8 cellular contexts compared by ENCODE assay signal in genomic region chr1:147541672-147542548, GRCh38. TPM values are rescaled to one million over a fixed set of nuclear protein-coding genes. Genes with fewer than 3 reads are reported as not detected.
DNase-seq lines count a peak whose midpoint lies in the region; ATAC-seq, FAIRE-seq and TF ChIP-seq lines count a peak whose summit lies in the region.

No MANE protein-coding gene starts in this region.

- H3K4me2 ChIP-seq in smooth muscle cell: peak overlapping the region; percentile 97

- peaks cover 9% of the 10 kb centered on the region for H4K20me1 ChIP-seq in smooth muscle cell (ENCODE audit: low read depth)

- intact Hi-C loops in ascending aorta (cut with DNase I): loop anchor here (1.0 to 5.0 kb wide), 6 partner anchors 47 to 370 kb away; partner anchors contain the start of gene PRKAB2

- TF ChIP-seq CTCF in ascending aorta (IDR thresholded peaks at IDR 0.05) (no peak), smooth muscle cell (IDR thresholded peaks at IDR 0.05; ENCODE audit: borderline replicate concordance, insufficient read depth, poor library complexity, severe bottlenecking) (no peak)

- peak overlapping the region; percentile 97 for H3K9ac ChIP-seq in iPS-20b (ENCODE audit: low read depth, low read length)
- peak overlapping the region; percentile 93 for H3K9ac ChIP-seq in smooth muscle cell (ENCODE audit: low read depth)

- no peaks in the 10 kb centered on the region for H3K36me3 ChIP-seq in ascending aorta
- H3K36me3 ChIP-seq in iPS-20b (ENCODE audit: insufficient read depth, low read depth, low read length): no peaks in the 10 kb centered on the region
- H3K36me3 ChIP-seq in smooth muscle cell (ENCODE audit: low read depth): no peaks in the 10 kb centered on the region

- H3K4me1 ChIP-seq in ascending aorta (peaks cover 0 to 25% of the 10 kb centered on the region in 2 donors), iPS-20b (ENCODE audit: insufficient read depth, low read length) (peaks cover 45% of the 10 kb centered on the region; the same call in 1 of the 2 replicates), smooth muscle cell (ENCODE audit: low read depth) (peaks cover 49% of the 10 kb centered on the region)

- H3F3A ChIP-seq in smooth muscle cell (ENCODE audit: low read depth): peaks cover 19% of the 10 kb centered on the region

- H3K9me3 ChIP-seq in ascending aorta (no peaks in the 10 kb centered on the region), iPS-20b (ENCODE audit: insufficient read depth, low read depth, low read length) (no peaks in the 10 kb centered on the region), smooth muscle cell (replicated peaks; ENCODE audit: low read depth) (no peaks in the 10 kb centered on the region)

- H3K4me3 ChIP-seq in ascending aorta (peak overlapping the region; percentile 73), iPS-20b (ENCODE audit: low read length) (peak overlapping the region; percentile 97), smooth muscle cell (peak overlapping the region; percentile 77)

- 2% methylated on average over 27 of the region's 29 CpGs for WGBS in smooth muscle cell (ENCODE audit: low lambda C conversion rate)

- H3K79me2 ChIP-seq in smooth muscle cell (ENCODE audit: low read depth): peaks cover 24% of the 10 kb centered on the region

- peak overlapping the region; percentile 89 to 94 for H3K27ac ChIP-seq in ascending aorta
- peak overlapping the region; percentile 89 for H3K27ac ChIP-seq in iPS-20b (ENCODE audit: low read length)
- H3K27ac ChIP-seq in smooth muscle cell (ENCODE audit: low read depth): peak overlapping the region; percentile 95

- FAIRE-seq in RCC 7860 (lab: Jason Lieb, UNC): no peak

- no peak for ATAC-seq in GM21360 (IDR thresholded peaks at IDR 0.05; ENCODE audit: unreplicated experiment)
- no peak for ATAC-seq in activated CD4-positive, CD25-positive, alpha-beta regulatory T cell treated with anti-CD3 and anti-CD28 coated beads, Interleukin-2, amount 50 U/mL, for 24 hours

- DNase-seq in EH (ENCODE audit: low read depth) (peak; percentile 55), NCI-H1417 treated with DMSO at 0.1 percent for 48 hours (lab: John Stamatoyannopoulos, UW) (peak; percentile 59), ascending aorta (ENCODE audit: low spot score in 2 of 2) (peak in 1 of 2 donors; percentile 75), smooth muscle cell (lab: John Stamatoyannopoulos, UW; ENCODE audit: unreplicated experiment) (peak; percentile 48), RCC 7860 (ENCODE audit: low spot score) (no peak)

- peak overlapping the region; percentile 100 for H2AFZ ChIP-seq in smooth muscle cell (ENCODE audit: low read depth)

- H3K27me3 ChIP-seq in ascending aorta: no peaks in the 10 kb centered on the region
- H3K27me3 ChIP-seq in iPS-20b (ENCODE audit: insufficient read depth, low read length): no peaks in the 10 kb centered on the region
- no peaks in the 10 kb centered on the region for H3K27me3 ChIP-seq in smooth muscle cell (ENCODE audit: low read depth)

RNA-seq across cellular contexts. Expression of gene BCL9, which starts 0.6 kb away (rescaled TPM):
- total RNA-seq in ascending aorta: 9.7 TPM
- total RNA-seq in smooth muscle cell: 12.2 and 19.2 TPM in 2 replicates
- polyA plus RNA-seq in smooth muscle cell: 11.1 and 15.6 TPM in 2 replicates
